In genomic region chr9:37650299-37650872, GRCh38 we compare ENCODE assay signal across 8 cellular contexts. TPM values are rescaled to one million over a fixed set of nuclear protein-coding genes. Genes with fewer than 3 reads are reported as not detected.
DNase-seq lines count a peak whose midpoint lies in the region; ATAC-seq and TF ChIP-seq lines count a peak whose summit lies in the region.

No MANE protein-coding gene starts in this region.

- ATAC-seq in central memory CD8-positive, alpha-beta T cell (replicated peaks; ENCODE audit: extremely low read depth, poor library complexity, severe bottlenecking), result no peak
- ATAC-seq in GM21381 (IDR thresholded peaks at IDR 0.05; ENCODE audit: unreplicated experiment) (no peak), left colon (no peak)

- peaks cover 6% of the 10 kb centered on the region for H3K4me1 ChIP-seq in neural progenitor cell

- TF ChIP-seq CTCF in BJ (IDR thresholded peaks at IDR 0.05; ENCODE audit: insufficient read depth, low read depth, low read length) (no peak), HL-60 (IDR thresholded peaks at IDR 0.05; ENCODE audit: insufficient read depth, low read length) (no peak), neural progenitor cell (IDR thresholded peaks at IDR 0.05) (no peak)

- peak overlapping the region; percentile 63 for H2AFZ ChIP-seq in neural progenitor cell (replicated peaks)

- no peaks in the 10 kb centered on the region for H3K9me3 ChIP-seq in neural progenitor cell (ENCODE audit: low read depth)

- POLR2A ChIA-PET in BJ (lab: Charles Lee), result no interaction called here

- H3K36me3 ChIP-seq in BJ (ENCODE audit: control insufficient read depth, insufficient read depth, low read length) (no peaks in the 10 kb centered on the region), neural progenitor cell (no peaks in the 10 kb centered on the region)

- peaks cover 6% of the 10 kb centered on the region for H3K4me1 Mint-ChIP-seq in central memory CD8-positive, alpha-beta T cell
- H3K4me1 Mint-ChIP-seq in neural progenitor cell, result peaks cover 8% of the 10 kb centered on the region

- H3K27me3 ChIP-seq in BJ (ENCODE audit: control insufficient read depth, insufficient read depth, low read length) (peaks cover 40% of the 10 kb centered on the region), HL-60 (ENCODE audit: insufficient read depth, poor library complexity, severe bottlenecking) (peaks cover 47% of the 10 kb centered on the region), neural progenitor cell (peaks cover 98% of the 10 kb centered on the region)

- H3K27ac ChIP-seq in HL-60 (replicated peaks) (no peak overlapping the region), neural progenitor cell (no peak overlapping the region)

- no peak overlapping the region for H3K9ac ChIP-seq in neural progenitor cell

- peak overlapping the region; percentile 44; the same call in 1 of the 2 replicates for H3K4me3 ChIP-seq in BJ (ENCODE audit: low read depth, low read length)
- peak overlapping the region; percentile 3; the same call in 1 of the 2 replicates for H3K4me3 ChIP-seq in HL-60 (replicated peaks; ENCODE audit: insufficient read depth, low read length)
- H3K4me3 ChIP-seq in neural progenitor cell, result peak overlapping the region; percentile 42

- H3K9me3 Mint-ChIP-seq in central memory CD8-positive, alpha-beta T cell, result no peaks in the 10 kb centered on the region
- H3K9me3 Mint-ChIP-seq in neural progenitor cell, result no peaks in the 10 kb centered on the region

- no peaks in the 10 kb centered on the region for H3K79me2 ChIP-seq in neural progenitor cell (ENCODE audit: low read depth)

- peak overlapping the region; percentile 73 for H3K4me3 Mint-ChIP-seq in central memory CD8-positive, alpha-beta T cell
- H3K4me3 Mint-ChIP-seq in neural progenitor cell, result peak overlapping the region; percentile 83

- peaks cover 17% of the 10 kb centered on the region for H4K20me1 ChIP-seq in neural progenitor cell (ENCODE audit: low read depth)

- peak overlapping the region; percentile 74 for H3K4me2 ChIP-seq in neural progenitor cell

- peaks cover 85% of the 10 kb centered on the region for H3K27me3 Mint-ChIP-seq in central memory CD8-positive, alpha-beta T cell
- H3K27me3 Mint-ChIP-seq in neural progenitor cell (ENCODE audit: insufficient read depth, low read depth), result peaks cover 46% of the 10 kb centered on the region

- CTCF ChIA-PET in BJ (lab: Yijun Ruan, JAX), result interaction anchor here (0.8 kb wide), 1 partner anchor 11 kb away, joined by 3 read pairs; no protein-coding TSS in a partner anchor

- peaks cover 9% of the 10 kb centered on the region for H3F3A ChIP-seq in neural progenitor cell (ENCODE audit: low read depth)

- no peaks in the 10 kb centered on the region for H3K36me3 Mint-ChIP-seq in central memory CD8-positive, alpha-beta T cell (ENCODE audit: insufficient read depth)
- no peaks in the 10 kb centered on the region for H3K36me3 Mint-ChIP-seq in neural progenitor cell

- DNase-seq in BJ (ENCODE audit: low read depth), result no peak
- no peak for DNase-seq in HL-60 (ENCODE audit: low read depth in 1 of 2, low spot score in 1 of 2)
- DNase-seq in central memory CD8-positive, alpha-beta T cell (ENCODE audit: low spot score in 2 of 2), result no peak
- DNase-seq in neural progenitor cell (ENCODE audit: low spot score), result peak; percentile 5
- DNase-seq in globus pallidus (ENCODE audit: low spot score), result no peak
- no peak for DNase-seq in NCI-H1417 treated with DMSO at 0.1 percent for 48 hours (lab: John Stamatoyannopoulos, UW)
- no peak for DNase-seq in left colon

- H3K27ac Mint-ChIP-seq in central memory CD8-positive, alpha-beta T cell (ENCODE audit: low read depth), result no peak overlapping the region
- no peak overlapping the region for H3K27ac Mint-ChIP-seq in neural progenitor cell

- intact Hi-C loops in left colon (cut with DNase I, micrococcal nuclease), result no loop called here

RNA-seq across cellular contexts. Expression of gene FRMPD1, which starts 0.4 kb away (rescaled TPM):
- polyA plus RNA-seq in BJ (2011; rRNA removed), result not detected in 2 replicates
- not detected in 2 replicates for polyA minus RNA-seq in BJ (2011; rRNA and poly(A)+ RNA removed)
- total RNA-seq in neural progenitor cell (ENCODE audit: low replicate concordance) (not detected in 2 replicates), left colon (under 1 TPM in 1 of 2 donors, not detected in 1; 0.06 TPM)

RNA-seq across cellular contexts. Expression of gene TOMM5, which starts 58.0 kb away (rescaled TPM):
- polyA plus RNA-seq in BJ (2011; rRNA removed), result 109 and 148 TPM in 2 replicates
- 18.8 and 25.7 TPM in 2 replicates for polyA minus RNA-seq in BJ (2011; rRNA and poly(A)+ RNA removed)
- total RNA-seq in neural progenitor cell (ENCODE audit: low replicate concordance) (142 and 201 TPM in 2 replicates), left colon (10 to 100 TPM; 49.1 to 58.5 TPM)
